32 cellular contexts compared by ENCODE assay signal in genomic region chr1:162912061-162912667, GRCh38. TPM values are rescaled to one million over a fixed set of nuclear protein-coding genes. Genes with fewer than 3 reads are reported as not detected.
DNase-seq lines count a peak whose midpoint lies in the region; ATAC-seq, FAIRE-seq and TF ChIP-seq lines count a peak whose summit lies in the region.
"Had no signal": no experiment of that assay in that cellular context is flagged by ENCODE, and none has a peak within 500 bp of the region (broad histone marks: within the 10 kb centered on the region; RNA-seq: fewer than 3 reads in every experiment).

No MANE protein-coding gene starts in this region.

- TF ChIP-seq POLR2A in A549 (IDR thresholded peaks at IDR 0.05; ENCODE audit: low read length): no peak

- no peak for DNase-seq in A549 (ENCODE audit: low read depth in 1 of 2, low spot score in 1 of 2)
- DNase-seq in D721Med (ENCODE audit: insufficient read length, low spot score): no peak
- DNase-seq in RKO (ENCODE audit: low spot score): peak; percentile 26
- DNase-seq in foreskin keratinocyte: no peak
- DNase-seq in HTR-8/SVneo (ENCODE audit: insufficient read length, low spot score): no peak
- no peak for DNase-seq in SW 1271 (lab: John Stamatoyannopoulos, UW)
- DNase-seq: activated CD8-positive, alpha-beta T cell treated with anti-CD3 and anti-CD28 coated beads for 36 hours; activated naive CD4-positive, alpha-beta T cell treated with anti-CD3 and anti-CD28 coated beads, Interleukin-2, amount 50 U/mL, for 16 hours; amniotic stem cell; colonic mucosa; effector CD8-positive, alpha-beta T cell; foreskin melanocyte; heart right ventricle; left colon; NCI-H1048; NCI-H1694; NCI-H2171 treated with DMSO at 0.1 percent for 48 hours; NCI-H524; right cardiac atrium; stimulated activated CD4-positive, alpha-beta T cell treated with anti-CD3 and anti-CD28 coated beads, Interleukin-4, amount 100 ng/mL, for 24 hours; trophoblast cell had no signal

- 13% methylated on average over 1 of the region's 1 CpG for WGBS in A549 (ENCODE audit: missing lambda C conversion rate)

- no peak overlapping the region for H3K4me3 ChIP-seq in A549
- H3K4me3 ChIP-seq: colonic mucosa, HAP-1, heart right ventricle had no signal

- peak; percentile 36 for FAIRE-seq in A549 (lab: Jason Lieb, UNC)
- peak; percentile 80 for FAIRE-seq in D721Med (lab: Jason Lieb, UNC)
- FAIRE-seq in HTR-8/SVneo (lab: Jason Lieb, UNC): no peak
- FAIRE-seq: bronchial epithelial cell, GM19239, RCC 7860 had no signal

- ATAC-seq in A549 (no peak), foreskin keratinocyte (no peak), GM18502 (IDR thresholded peaks at IDR 0.05; ENCODE audit: poor library complexity, unreplicated experiment) (no peak)
- ATAC-seq: activated CD8-positive, alpha-beta T cell treated with anti-CD3 and anti-CD28 coated beads for 36 hours; activated T-helper 17 cell treated with anti-CD3 and anti-CD28 coated beads, Interleukin-2, amount 50 U/mL, for 72 hours; heart right ventricle; left colon; right cardiac atrium; stimulated activated effector memory CD8-positive, alpha-beta T cell treated with anti-CD3 and anti-CD28 coated beads, Interleukin-12 subunit alpha, Interleukin-12 subunit beta, amount 100 ng/mL, for 72 hours had no signal

- no peaks in the 10 kb centered on the region for H3K4me1 ChIP-seq in A549
- H3K4me1 ChIP-seq in foreskin keratinocyte: peaks cover 30% of the 10 kb centered on the region
- H3K4me1 ChIP-seq: colonic mucosa, HAP-1, heart right ventricle had no signal

- no peak for TF ChIP-seq RAD21 in A549 (conservative IDR thresholded peaks at IDR 0.05 in 1 of 2, IDR thresholded peaks at IDR 0.05 in 1 of 2)

- no peaks in the 10 kb centered on the region for H3K9me3 ChIP-seq in A549
- H3K9me3 ChIP-seq: colonic mucosa, HAP-1 had no signal

- CTCF ChIA-PET in A549 (lab: Yijun Ruan, JAX): no interaction called here

- POLR2A ChIA-PET in A549 (lab: Yijun Ruan, JAX): no interaction called here

- TF ChIP-seq CTCF in A549 (IDR thresholded peaks at IDR 0.05) (no peak), D721Med (IDR thresholded peaks at IDR 0.05; ENCODE audit: insufficient read depth, missing control alignments) (no peak), foreskin keratinocyte (conservative IDR thresholded peaks at IDR 0.05) (no peak)

- no peaks in the 10 kb centered on the region for H3K27me3 ChIP-seq in foreskin keratinocyte
- H3K27me3 ChIP-seq: colonic mucosa, heart right ventricle had no signal

- TF ChIP-seq EP300 in A549 (IDR thresholded peaks at IDR 0.05): no peak

- H3K4me2 ChIP-seq in A549: no peak overlapping the region

- no peak overlapping the region for H3K27ac ChIP-seq in A549
- peak overlapping the region; percentile 95 for H3K27ac ChIP-seq in foreskin keratinocyte
- H3K27ac ChIP-seq: colonic mucosa, heart right ventricle had no signal

TF ChIP-seq in A549, 52 proteins besides CTCF, POLR2A, EP300 and RAD21:
- TF ChIP-seq ZNF302 (CRISPR knock-in tag; IDR thresholded peaks at IDR 0.05) (no peak), NR3C1 (IDR thresholded peaks at IDR 0.05) (no peak), JUNB (IDR thresholded peaks at IDR 0.05) (no peak), POLR2AphosphoS2 (conservative IDR thresholded peaks at IDR 0.05; ENCODE audit: low read length) (no peak), REST (IDR thresholded peaks at IDR 0.05) (no peak)

RNA-seq across cellular contexts. Expression of gene CCDC190, which starts 51.2 kb away (rescaled TPM):
- not detected in 2 replicates for polyA plus RNA-seq in A549 (2011; rRNA removed)
- polyA plus RNA-seq in A549 (2012; cell fraction: cytosol; rRNA removed): not detected in 2 replicates
- polyA plus RNA-seq in A549 (2012; cell fraction: nucleus; rRNA removed): not detected in 2 replicates
- polyA plus RNA-seq in A549 (2017; fragmentation: RNase III; extraction: RNeasy Plus Mini Kit Qiagen cat#74134 plus additional on column Dnase treatment): not detected in 3 replicates
- polyA minus RNA-seq in A549 (2011; rRNA and poly(A)+ RNA removed): not detected in 2 replicates
- total RNA-seq in foreskin keratinocyte: not detected in 2 replicates
- not detected in 2 replicates for polyA plus RNA-seq in foreskin keratinocyte
- total RNA-seq: activated CD8-positive, alpha-beta T cell treated with anti-CD3 and anti-CD28 coated beads for 36 hours; activated T-helper 17 cell treated with anti-CD3 and anti-CD28 coated beads, Interleukin-2, amount 50 U/mL, for 72 hours; bronchial epithelial cell; colonic mucosa; G401; left colon; neural crest cell; subcutaneous adipose tissue had no signal
- polyA plus RNA-seq: CD14-positive monocyte had no signal
